9 cellular contexts compared by ENCODE assay signal in the genomic region with DNA sequence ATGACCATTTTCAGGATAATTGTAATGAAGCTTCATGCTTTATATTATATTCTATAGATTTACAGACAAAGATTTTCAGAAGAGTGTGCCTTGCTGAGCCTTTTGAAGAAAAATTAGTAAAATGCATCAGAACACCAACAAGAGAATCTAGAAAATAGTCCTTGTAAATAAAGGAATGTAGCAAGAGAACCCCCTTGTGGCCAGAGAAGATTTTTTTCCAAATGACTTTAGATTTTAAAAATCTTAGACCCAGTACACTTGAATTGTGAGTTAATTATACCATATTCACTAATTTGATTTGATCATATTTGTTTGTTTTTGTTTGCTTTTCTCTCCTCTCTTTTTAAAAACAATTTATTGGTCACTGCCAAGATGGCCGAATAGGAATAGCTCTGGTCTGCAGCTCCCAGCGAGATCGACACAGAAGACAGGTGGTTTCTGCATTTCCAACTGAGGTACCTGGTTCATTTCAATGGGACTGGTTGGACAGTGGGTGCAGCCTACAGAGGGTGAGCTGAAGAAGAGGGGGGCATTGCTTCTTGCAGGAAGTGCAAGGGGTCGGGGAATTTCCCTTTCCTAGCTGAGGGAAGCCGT. TPM values are rescaled to one million over a fixed set of nuclear protein-coding genes. Genes with fewer than 3 reads are reported as not detected.
DNase-seq lines count a peak whose midpoint lies in the region; ATAC-seq and TF ChIP-seq lines count a peak whose summit lies in the region.
"Had no signal": no experiment of that assay in that cellular context is flagged by ENCODE, and none has a peak within 500 bp of the region (broad histone marks: within the 10 kb centered on the region; RNA-seq: fewer than 3 reads in every experiment).

No MANE protein-coding gene starts in this region.

- H2AK5ac ChIP-seq in neuronal stem cell (ENCODE audit: low read depth, low read length) = no peak overlapping the region

- H3K4me3 Mint-ChIP-seq in type B pancreatic cell = no peak overlapping the region
- H3K4me3 Mint-ChIP-seq: activated naive CD4-positive, alpha-beta T cell treated with anti-CD3 and anti-CD28 coated beads, Interleukin-2, amount 50 U/mL, for 24 hours had no signal

- TF ChIP-seq CTCF in heart left ventricle (IDR thresholded peaks at IDR 0.05) = peak; percentile 16 to 69 (median 48)
- peak; percentile 64; the same call in 1 of the 2 replicates for TF ChIP-seq CTCF in Panc1 (IDR thresholded peaks at IDR 0.05)
- peak; percentile 81 for TF ChIP-seq CTCF in type B pancreatic cell (conservative IDR thresholded peaks at IDR 0.05)

- POLR2A ChIA-PET in Panc1 (lab: Charles Lee) = no interaction called here

- 84 to 91% (median 90%) methylated on average over 5 of the region's 5 CpGs for WGBS in heart left ventricle, 4 donors
- WGBS in neuronal stem cell (ENCODE audit: extremely low coverage in 2 of 2, insufficient read length in 2 of 2, insufficient replicate concordance in 1 of 2), 2 donors = no CpG with 5 or more reads among the region's 5 CpGs

- no peaks in the 10 kb centered on the region for H3K4me1 Mint-ChIP-seq in type B pancreatic cell (ENCODE audit: unreplicated experiment)
- H3K4me1 Mint-ChIP-seq: activated naive CD4-positive, alpha-beta T cell treated with anti-CD3 and anti-CD28 coated beads, Interleukin-2, amount 50 U/mL, for 24 hours had no signal

- H3K27me3 ChIP-seq in heart left ventricle (peaks cover 0 to 7% (median 0%) of the 10 kb centered on the region in 9 donors), Panc1 (ENCODE audit: control insufficient read depth, insufficient read depth, low read length) (no peaks in the 10 kb centered on the region), neuronal stem cell (ENCODE audit: control insufficient read depth in 3 of 3, insufficient read depth in 3 of 3, low read depth in 1 of 3, low read length in 3 of 3) (no peaks in the 10 kb centered on the region)

- no peak overlapping the region for H2BK5ac ChIP-seq in neuronal stem cell (ENCODE audit: low read length)

- no peak overlapping the region for H4K91ac ChIP-seq in neuronal stem cell (ENCODE audit: low read depth, low read length, poor library complexity)

- CTCF ChIA-PET in Panc1 (lab: Charles Lee) = interaction anchor here (0.6 to 0.9 kb wide), 2 partner anchors 433 to 461 kb away, joined by 3 to 4 read pairs; no protein-coding TSS in a partner anchor

- H3K79me1 ChIP-seq in neuronal stem cell (ENCODE audit: low read depth, low read length) = no peaks in the 10 kb centered on the region

- no peak overlapping the region for H2BK12ac ChIP-seq in neuronal stem cell (ENCODE audit: low read length)

- H3K9ac ChIP-seq in neuronal stem cell (ENCODE audit: low read depth, low read length, poor library complexity) = no peak overlapping the region

- BruUV-seq in Panc1 (replicated peaks; lab: Mats Ljungman, UMichigan) = no TSS peak

- no peak for TF ChIP-seq POLR2A in heart left ventricle (IDR thresholded peaks at IDR 0.05)

- no peak for ATAC-seq in heart left ventricle
- ATAC-seq in left ventricle myocardium superior = no peak
- no peak for ATAC-seq in Panc1

- in situ Hi-C loops in Panc1 (cut with HindIII; ENCODE audit: low pct_unique_long_range_greater_than_20kb, low sequenced_read_pairs) = no loop called here

- H3K4me1 ChIP-seq in heart left ventricle (peaks cover 0 to 11% (median 0%) of the 10 kb centered on the region in 12 donors), Panc1 (ENCODE audit: control insufficient read depth, insufficient read depth, low read length) (no peaks in the 10 kb centered on the region), neuronal stem cell (ENCODE audit: control insufficient read depth in 2 of 2, insufficient read depth in 1 of 2, low read depth in 1 of 2, low read length in 2 of 2) (peaks cover 0 to 2% of the 10 kb centered on the region in 2 donors)

- H3K27me3 Mint-ChIP-seq in type B pancreatic cell = peaks cover 29% of the 10 kb centered on the region
- H3K27me3 Mint-ChIP-seq: activated naive CD4-positive, alpha-beta T cell treated with anti-CD3 and anti-CD28 coated beads, Interleukin-2, amount 50 U/mL, for 24 hours had no signal

- no peak overlapping the region for H3K4ac ChIP-seq in neuronal stem cell (ENCODE audit: low read length)

- H3K27ac ChIP-seq in heart left ventricle (no peak overlapping the region), Panc1 (ENCODE audit: low read length) (no peak overlapping the region), neuronal stem cell (replicated peaks; ENCODE audit: low read length) (no peak overlapping the region)

- H3K9me3 ChIP-seq in heart left ventricle (no peaks in the 10 kb centered on the region), Panc1 (ENCODE audit: control insufficient read depth, insufficient read depth, low read depth, low read length) (no peaks in the 10 kb centered on the region), neuronal stem cell (replicated peaks in 1 of 2; ENCODE audit: control insufficient read depth in 2 of 2, insufficient read depth in 1 of 2, low read depth in 1 of 2, low read length in 2 of 2) (no peaks in the 10 kb centered on the region)

- intact Hi-C loops in heart left ventricle (cut with DNase I) (loop anchor here in 9 of 10 donors (2.0 to 10.0 kb wide), 6 partner anchors 453 to 477 kb away; no protein-coding TSS in a partner anchor), left ventricle myocardium superior (cut with micrococcal nuclease) (no loop called here), Panc1 (cut with micrococcal nuclease; ENCODE audit: unreplicated experiment) (loop anchor here (1.0 kb wide), 1 partner anchor 462 kb away; no protein-coding TSS in a partner anchor)

- H3K36me3 Mint-ChIP-seq in type B pancreatic cell = no peaks in the 10 kb centered on the region
- H3K36me3 Mint-ChIP-seq: activated naive CD4-positive, alpha-beta T cell treated with anti-CD3 and anti-CD28 coated beads, Interleukin-2, amount 50 U/mL, for 24 hours had no signal

- no peak overlapping the region for H3K27ac Mint-ChIP-seq in type B pancreatic cell
- H3K27ac Mint-ChIP-seq: activated naive CD4-positive, alpha-beta T cell treated with anti-CD3 and anti-CD28 coated beads, Interleukin-2, amount 50 U/mL, for 24 hours had no signal

- H3K23ac ChIP-seq in neuronal stem cell (ENCODE audit: low read depth, low read length, poor library complexity) = no peak overlapping the region

- H3K4me3 ChIP-seq in heart left ventricle (no peak overlapping the region), Panc1 (ENCODE audit: low read depth in 2 of 2, low read length in 2 of 2) (no peak overlapping the region), neuronal stem cell (ENCODE audit: low read length in 2 of 2) (no peak overlapping the region)

- no peak overlapping the region for H2BK15ac ChIP-seq in neuronal stem cell (ENCODE audit: low read length)

- no peaks in the 10 kb centered on the region for H3K9me3 Mint-ChIP-seq in type B pancreatic cell
- H3K9me3 Mint-ChIP-seq: activated naive CD4-positive, alpha-beta T cell treated with anti-CD3 and anti-CD28 coated beads, Interleukin-2, amount 50 U/mL, for 24 hours had no signal

- H3K4me2 ChIP-seq in neuronal stem cell (ENCODE audit: insufficient read depth, low read length, poor library complexity, severe bottlenecking) = no peak overlapping the region

- DNase-seq in heart left ventricle (no peak), left ventricle myocardium superior (no peak), Panc1 (ENCODE audit: low read depth, low spot score) (no peak), fibroblast of the conjunctiva (ENCODE audit: low read depth) (peak; percentile 24), type B pancreatic cell (ENCODE audit: extremely low spot score, unreplicated experiment) (no peak), NCI-H2196 (lab: John Stamatoyannopoulos, UW; ENCODE audit: unreplicated experiment) (no peak), neuronal stem cell (ENCODE audit: low spot score) (no peak)
- no peak for DNase-seq in stimulated activated CD4-positive, alpha-beta T cell treated with anti-CD3 and anti-CD28 coated beads, Interleukin-4, amount 100 ng/mL, for 1 hour

- H2AFZ ChIP-seq in neuronal stem cell (ENCODE audit: low read length) = no peak overlapping the region

- H2BK120ac ChIP-seq in neuronal stem cell (ENCODE audit: low read depth, low read length) = no peak overlapping the region

- no peak overlapping the region for H3K18ac ChIP-seq in neuronal stem cell (ENCODE audit: low read length)

- no peak overlapping the region for H3K14ac ChIP-seq in neuronal stem cell (ENCODE audit: low read length)

- no peaks in the 10 kb centered on the region for H3K36me3 ChIP-seq in heart left ventricle
- no peaks in the 10 kb centered on the region; the same call in 1 of the 2 replicates for H3K36me3 ChIP-seq in Panc1 (ENCODE audit: control insufficient read depth, insufficient read depth, low read length)
- H3K36me3 ChIP-seq in neuronal stem cell (replicated peaks in 1 of 2; ENCODE audit: control insufficient read depth in 2 of 2, insufficient read depth in 2 of 2, low read length in 2 of 2) = no peaks in the 10 kb centered on the region

- H4K8ac ChIP-seq in neuronal stem cell (ENCODE audit: low read depth, low read length) = no peak overlapping the region

RNA-seq across cellular contexts. Expression of a gene that starts 12.8 kb away (rescaled TPM):
- total RNA-seq in heart left ventricle (10 to 100 TPM in 5 of 9 donors, 1 to 10 TPM in 4; 4.2 to 41.7 (median 15.4) TPM), left ventricle myocardium superior (6.5 TPM), Panc1 (2021; ENCODE audit: unreplicated experiment) (0.10 TPM), type B pancreatic cell (ENCODE audit: low replicate concordance) (7.7 and 12.3 TPM in 2 replicates)
- polyA plus RNA-seq in heart left ventricle = 1 to 10 TPM; 3.3 to 3.4 TPM
- polyA plus RNA-seq in Panc1 (2012; ENCODE audit: insufficient read length) = not detected
- polyA plus RNA-seq in neuronal stem cell (2013, experiment 1 of 2) = not detected
- not detected for polyA plus RNA-seq in neuronal stem cell (2013, experiment 2 of 2)

RNA-seq across cellular contexts. Expression of a gene that starts 42.2 kb away (rescaled TPM):
- 10 to 100 TPM in 4 of 9 donors, 1 to 10 TPM in 5; 4.5 to 43.0 (median 9.6) TPM for total RNA-seq in heart left ventricle
- 10 to 100 TPM; 11.2 to 14.8 TPM for polyA plus RNA-seq in heart left ventricle
- 8.0 TPM for total RNA-seq in left ventricle myocardium superior
- total RNA-seq in Panc1 (2021; ENCODE audit: unreplicated experiment) = 2.0 TPM
- polyA plus RNA-seq in Panc1 (2012; ENCODE audit: insufficient read length) = not detected
- total RNA-seq in type B pancreatic cell (ENCODE audit: low replicate concordance) = 3.8 and 4.8 TPM in 2 replicates
- polyA plus RNA-seq in neuronal stem cell (2013, experiment 1 of 2) = not detected
- polyA plus RNA-seq in neuronal stem cell (2013, experiment 2 of 2) = 0.03 TPM
